ENCODE assay signal across 13 cellular contexts in genomic region chr16:47463771-47464624, GRCh38. TPM values are rescaled to one million over a fixed set of nuclear protein-coding genes. Genes with fewer than 3 reads are reported as not detected.
DNase-seq lines count a peak whose midpoint lies in the region; ATAC-seq, FAIRE-seq and TF ChIP-seq lines count a peak whose summit lies in the region.
"Had no signal": no experiment of that assay in that cellular context is flagged by ENCODE, and none has a peak within 500 bp of the region (broad histone marks: within the 10 kb centered on the region; RNA-seq: fewer than 3 reads in every experiment).

No MANE protein-coding gene starts in this region.

- H3K9me3 ChIP-seq in BLaER1: no peaks in the 10 kb centered on the region
- no peaks in the 10 kb centered on the region for H3K9me3 ChIP-seq in GM12878 (replicated peaks; ENCODE audit: control insufficient read depth, insufficient read depth, low read length)
- H3K9me3 ChIP-seq: uterus had no signal

- H3K4me2 ChIP-seq in BLaER1 (peak overlapping the region; percentile 87), GM23338 (peak overlapping the region; percentile 32; the same call in 1 of the 2 replicates), GM12878 (ENCODE audit: control insufficient read depth, insufficient read depth) (peak overlapping the region; percentile 78)

- peaks cover 40% of the 10 kb centered on the region for H3K79me2 ChIP-seq in GM23338 (replicated peaks; ENCODE audit: insufficient read depth)
- peaks cover 80% of the 10 kb centered on the region for H3K79me2 ChIP-seq in GM12878 (ENCODE audit: control insufficient read depth, insufficient read depth, low read length)

- H3K4me3 Mint-ChIP-seq in GM23338: no peak overlapping the region
- H3K4me3 Mint-ChIP-seq in naive thymus-derived CD8-positive, alpha-beta T cell: peak overlapping the region in 8 of 10 donors; percentile 6 to 66 (median 34)
- H3K4me3 Mint-ChIP-seq: activated CD8-positive, alpha-beta T cell treated with anti-CD3 and anti-CD28 coated beads, Interleukin-2, amount 10 ng/mL, durations not matched to agents 7 days and 5 days had no signal

- no peak overlapping the region for H2AFZ ChIP-seq in GM23338
- peak overlapping the region; percentile 12; the same call in 1 of the 2 replicates for H2AFZ ChIP-seq in GM12878 (ENCODE audit: control insufficient read depth, low read depth, low read length)

- H3K4me1 ChIP-seq in BLaER1 (peaks cover 55% of the 10 kb centered on the region), GM23338 (ENCODE audit: insufficient read depth) (peaks cover 22% of the 10 kb centered on the region), GM12878 (ENCODE audit: control insufficient read depth, insufficient read depth, low read length) (peaks cover 10% of the 10 kb centered on the region)

- peaks cover 7% of the 10 kb centered on the region for H3K27me3 Mint-ChIP-seq in GM23338 (ENCODE audit: insufficient read depth, low read depth, poor library complexity)
- no peaks in the 10 kb centered on the region for H3K27me3 Mint-ChIP-seq in naive thymus-derived CD8-positive, alpha-beta T cell

- TF ChIP-seq RAD21 in GM12878 (IDR thresholded peaks at IDR 0.05; ENCODE audit: insufficient read depth, low read depth, low read length): no peak

- intact Hi-C loops in GM12878 (cut with micrococcal nuclease; ENCODE audit: unreplicated experiment): loop anchor here (5.0 to 10.0 kb wide), 3 partner anchors 121 to 322 kb away; partner anchors contain the start of gene NETO2

- H3K27me3 ChIP-seq in BLaER1: no peaks in the 10 kb centered on the region
- H3K27me3 ChIP-seq in GM23338 (ENCODE audit: insufficient read depth): no peaks in the 10 kb centered on the region
- H3K27me3 ChIP-seq in GM12878 (replicated peaks in 1 of 2; ENCODE audit: control insufficient read depth in 2 of 2, insufficient read depth in 2 of 2, low read length in 1 of 2): no peaks in the 10 kb centered on the region
- H3K27me3 ChIP-seq: uterus had no signal

- RAD21 ChIA-PET in GM12878 (lab: Charles Lee; ENCODE audit: unreplicated experiment): interaction anchor here (1.0 to 19.6 kb wide), 6 partner anchors 11 to 110 kb away, joined by 3 to 238 read pairs (median 18); no protein-coding TSS in a partner anchor

- no peaks in the 10 kb centered on the region; the same call in 1 of the 2 replicates for H3F3A ChIP-seq in GM23338 (replicated peaks; ENCODE audit: low read depth)

- no peaks in the 10 kb centered on the region for H3K9me2 ChIP-seq in GM23338 (ENCODE audit: insufficient read depth)

- H3K4me1 Mint-ChIP-seq in GM23338: peaks cover 28% of the 10 kb centered on the region
- peaks cover 28 to 74% (median 67%) of the 10 kb centered on the region in 4 donors for H3K4me1 Mint-ChIP-seq in naive thymus-derived CD8-positive, alpha-beta T cell

- H3K9me3 Mint-ChIP-seq in GM23338: no peaks in the 10 kb centered on the region
- no peaks in the 10 kb centered on the region for H3K9me3 Mint-ChIP-seq in naive thymus-derived CD8-positive, alpha-beta T cell

- 45% methylated on average over 11 of the region's 11 CpGs for WGBS in GM12878 (ENCODE audit: insufficient coverage, insufficient replicate concordance, low lambda C conversion rate, missing lambda C conversion rate)

- in situ Hi-C loops in GM12878 (cut with MboI) (no loop called here), G401 (cut with HindIII; ENCODE audit: low sequenced_read_pairs) (no loop called here)

- no peak for TF ChIP-seq EP300 in GM12878 (IDR thresholded peaks at IDR 0.05; ENCODE audit: borderline replicate concordance in 1 of 2, control insufficient read depth in 1 of 2, low read depth in 2 of 2, low read length in 2 of 2)

- SMC1A ChIA-PET in GM12878 (lab: Charles Lee; ENCODE audit: uncharacterized antibody, unreplicated experiment): interaction anchor here (0.7 to 14.7 kb wide), 12 partner anchors 9 to 318 kb away, joined by 3 to 254 read pairs (median 4); no protein-coding TSS in a partner anchor

- H3K4me3 ChIP-seq in BLaER1 (peak overlapping the region; percentile 89), GM23338 (no peak overlapping the region), GM12878 (peak overlapping the region; percentile 85; the same call in 1 of the 2 replicates)
- H3K4me3 ChIP-seq: uterus had no signal

- peak overlapping the region; percentile 64 for H3K9ac ChIP-seq in BLaER1
- H3K9ac ChIP-seq in GM12878 (ENCODE audit: control insufficient read depth, insufficient read depth, low read length): peak overlapping the region; percentile 4; the same call in 1 of the 2 replicates

- TF ChIP-seq CTCF in GM23338 (conservative IDR thresholded peaks at IDR 0.05; ENCODE audit: low read depth in 2 of 2) (no peak), GM12878 (IDR thresholded peaks at IDR 0.05 in 2 of 3, conservative IDR thresholded peaks at IDR 0.05 in 1 of 3; ENCODE audit: control insufficient read depth in 2 of 3, extremely low read depth in 1 of 3, insufficient read depth in 1 of 3, low read depth in 3 of 3, low read length in 3 of 3) (no peak), GM20000 (IDR thresholded peaks at IDR 0.05; ENCODE audit: extremely low read depth, missing control alignments) (no peak)

- POLR2A ChIA-PET in GM12878 (lab: Charles Lee): interaction anchor here (0.6 to 5.6 kb wide), 5 partner anchors 10 to 456 kb away, joined by 5 to 38 read pairs (median 14); no protein-coding TSS in a partner anchor
- POLR2A ChIA-PET in naive thymus-derived CD8-positive, alpha-beta T cell (lab: Charles Lee): no interaction called here

- peaks cover 9% of the 10 kb centered on the region; the same call in 1 of the 2 replicates for H3K36me3 ChIP-seq in BLaER1
- H3K36me3 ChIP-seq in GM23338 (ENCODE audit: insufficient read depth): no peaks in the 10 kb centered on the region
- peaks cover 0 to 7% of the 10 kb centered on the region in 2 experiments; a peak in 2 of 4 replicates for H3K36me3 ChIP-seq in GM12878 (ENCODE audit: control insufficient read depth in 2 of 2, insufficient read depth in 2 of 2, low read length in 1 of 2)
- H3K36me3 ChIP-seq: uterus had no signal

- no TSS peak for BruUV-seq in GM12878 (replicated peaks; lab: Mats Ljungman, UMichigan)

- ATAC-seq in GM23338 (no peak), GM12878 (no peak)
- ATAC-seq in naive thymus-derived CD8-positive, alpha-beta T cell: no peak
- ATAC-seq: activated CD8-positive, alpha-beta T cell treated with anti-CD3 and anti-CD28 coated beads, Interleukin-2, amount 10 ng/mL, durations not matched to agents 7 days and 5 days had no signal

- no peaks in the 10 kb centered on the region for H4K20me1 ChIP-seq in BLaER1
- no peaks in the 10 kb centered on the region; the same call in 1 of the 2 replicates for H4K20me1 ChIP-seq in GM23338 (replicated peaks; ENCODE audit: insufficient read depth)
- H4K20me1 ChIP-seq in GM12878 (ENCODE audit: control insufficient read depth, insufficient read depth): no peaks in the 10 kb centered on the region

- no peak for FAIRE-seq in GM12878 (lab: Jason Lieb, UNC)

- no peak overlapping the region for H3K27ac Mint-ChIP-seq in GM23338
- H3K27ac Mint-ChIP-seq in naive thymus-derived CD8-positive, alpha-beta T cell: peak overlapping the region in 6 of 10 donors; percentile 12 to 73 (median 44)
- H3K27ac Mint-ChIP-seq: activated CD8-positive, alpha-beta T cell treated with anti-CD3 and anti-CD28 coated beads, Interleukin-2, amount 10 ng/mL, durations not matched to agents 7 days and 5 days had no signal

- DNase-seq in GM23338 (ENCODE audit: low spot score): no peak
- no peak for DNase-seq in GM12878 (ENCODE audit: low read depth, low spot score)
- no peak for DNase-seq in naive thymus-derived CD8-positive, alpha-beta T cell
- no peak for DNase-seq in GM20000 (ENCODE audit: low spot score)
- no peak for DNase-seq in G401 (ENCODE audit: low spot score)
- DNase-seq in D341Med (ENCODE audit: low spot score): no peak
- no peak for DNase-seq in T-helper 1 cell
- DNase-seq: activated CD8-positive, alpha-beta T cell treated with anti-CD3 and anti-CD28 coated beads, Interleukin-2, amount 10 ng/mL, durations not matched to agents 7 days and 5 days; NCI-H1105; NCI-H748 treated with DMSO at 0.1 percent for 48 hours; SW 1271; uterus had no signal

- H3K27ac ChIP-seq in BLaER1 (peak overlapping the region; percentile 87), GM23338 (ENCODE audit: low read depth) (no peak overlapping the region), GM12878 (ENCODE audit: control insufficient read depth, insufficient read depth) (peak overlapping the region; percentile 64)
- H3K27ac ChIP-seq: uterus had no signal

- CTCF ChIA-PET in GM12878 (lab: Yijun Ruan, JAX): interaction anchor here (1.4 to 7.9 kb wide), 5 partner anchors 12 to 29 kb away, joined by 3 to 60 read pairs (median 9); no protein-coding TSS in a partner anchor

- H3K36me3 Mint-ChIP-seq in GM23338 (ENCODE audit: low read depth): peaks cover 3% of the 10 kb centered on the region; the same call in 1 of the 3 replicates
- H3K36me3 Mint-ChIP-seq in naive thymus-derived CD8-positive, alpha-beta T cell: peaks cover 0 to 21% (median 1%) of the 10 kb centered on the region in 3 donors

- TF ChIP-seq POLR2A in GM12878 (IDR thresholded peaks at IDR 0.05; ENCODE audit: low read depth, low read length): no peak

RNA-seq across cellular contexts. Expression of gene PHKB, which starts 2.9 kb away (rescaled TPM):
- total RNA-seq in GM23338 (2014; rRNA removed; shearing (Covaris generic)): 46.7 and 57.3 TPM in 2 replicates
- polyA plus RNA-seq in GM23338 (2016; fragmentation: Nextera tagmentation; extraction: Ambion mirVana) (17.9 and 20.3 TPM in 2 replicates), GM12878 (2011; rRNA removed) (65.6 and 93.6 TPM in 2 replicates), GM12878 (2014; fragmentation: Illumina TruSeq; extraction: Trizol) (34.9 and 41.8 TPM in 2 replicates), GM12878 (2014; fragmentation: Nextera tagmentation; extraction: Ambion mirVana) (10 to 100 TPM; 14.2 to 15.7 TPM), GM12878 (2014; rRNA removed) (27.7 and 31.5 TPM in 2 replicates), GM12878 (2016; fragmentation: Nextera tagmentation; extraction: Ambion mirVana) (10 to 100 TPM; 36.8 to 46.0 TPM)
- 482 and 484 TPM in 2 replicates for total RNA-seq in GM12878 (2013; cell fraction: nucleolus; rRNA removed)
- total RNA-seq in GM12878 (2014; rRNA removed) (39.4 and 41.9 TPM in 2 replicates), GM12878 (2014; rRNA removed; fragmentation: Illumina TruSeq; extraction: Trizol) (44.1 and 48.4 TPM in 2 replicates), GM12878 (2021) (35.9 and 37.3 TPM in 2 replicates)
- polyA plus RNA-seq in GM12878 (2011; ENCODE audit: low read depth): 16.8 TPM
- polyA plus RNA-seq in GM12878 (2011; cell fraction: cytosol; rRNA removed): 29.8 and 33.8 TPM in 2 replicates
- 68.6 and 78.6 TPM in 2 replicates for polyA plus RNA-seq in GM12878 (2011; cell fraction: nucleus; rRNA removed)
- polyA plus RNA-seq in GM12878 (2012): 26.1 and 29.1 TPM in 2 replicates
- polyA minus RNA-seq in GM12878 (2011; rRNA and poly(A)+ RNA removed): 152 and 187 TPM in 2 replicates
- 27.1 and 37.1 TPM in 2 replicates for polyA minus RNA-seq in GM12878 (2011; cell fraction: cytosol; rRNA and poly(A)+ RNA removed)
- polyA minus RNA-seq in GM12878 (2011; cell fraction: nucleus; rRNA and poly(A)+ RNA removed): 115 and 182 TPM in 2 replicates
- 10 to 100 TPM; 45.0 to 48.6 TPM for total RNA-seq in naive thymus-derived CD8-positive, alpha-beta T cell
- polyA plus RNA-seq in naive thymus-derived CD8-positive, alpha-beta T cell: 10 to 100 TPM; 25.1 to 34.2 (median 25.4) TPM
- 34.3 and 48.7 TPM in 2 replicates for total RNA-seq in G401 (2014; rRNA removed; shearing (Covaris generic))

RNA-seq across cellular contexts. Expression of gene ITFG1, which starts 3.1 kb away (rescaled TPM):
- total RNA-seq in GM23338 (2014; rRNA removed; shearing (Covaris generic)): 25.6 and 26.9 TPM in 2 replicates
- polyA plus RNA-seq in GM23338 (2016; fragmentation: Nextera tagmentation; extraction: Ambion mirVana) (14.7 and 18.5 TPM in 2 replicates), GM12878 (2011; rRNA removed) (56.3 and 93.7 TPM in 2 replicates), GM12878 (2014; fragmentation: Illumina TruSeq; extraction: Trizol) (29.6 and 36.5 TPM in 2 replicates), GM12878 (2014; fragmentation: Nextera tagmentation; extraction: Ambion mirVana) (10 to 100 TPM in 1 of 2 experiments, 1 to 10 TPM in 1; 9.3 to 15.9 TPM), GM12878 (2014; rRNA removed) (11.5 and 13.8 TPM in 2 replicates), GM12878 (2016; fragmentation: Nextera tagmentation; extraction: Ambion mirVana) (10 to 100 TPM; 45.1 to 45.2 TPM)
- 171 and 189 TPM in 2 replicates for total RNA-seq in GM12878 (2013; cell fraction: nucleolus; rRNA removed)
- total RNA-seq in GM12878 (2014; rRNA removed) (27.6 and 29.9 TPM in 2 replicates), GM12878 (2014; rRNA removed; fragmentation: Illumina TruSeq; extraction: Trizol) (37.3 and 40.1 TPM in 2 replicates), GM12878 (2021) (21.3 and 22.2 TPM in 2 replicates)
- 11.4 TPM for polyA plus RNA-seq in GM12878 (2011; ENCODE audit: low read depth)
- 20.2 and 24.5 TPM in 2 replicates for polyA plus RNA-seq in GM12878 (2011; cell fraction: cytosol; rRNA removed)
- 18.3 and 23.1 TPM in 2 replicates for polyA plus RNA-seq in GM12878 (2011; cell fraction: nucleus; rRNA removed)
- polyA plus RNA-seq in GM12878 (2012): 17.5 and 19.5 TPM in 2 replicates
- 35.1 and 48.0 TPM in 2 replicates for polyA minus RNA-seq in GM12878 (2011; rRNA and poly(A)+ RNA removed)
- 9.6 and 13.7 TPM in 2 replicates for polyA minus RNA-seq in GM12878 (2011; cell fraction: cytosol; rRNA and poly(A)+ RNA removed)
- polyA minus RNA-seq in GM12878 (2011; cell fraction: nucleus; rRNA and poly(A)+ RNA removed): 57.8 and 86.2 TPM in 2 replicates
- 10 to 100 TPM; 19.4 to 23.1 TPM for total RNA-seq in naive thymus-derived CD8-positive, alpha-beta T cell
- polyA plus RNA-seq in naive thymus-derived CD8-positive, alpha-beta T cell: 10 to 100 TPM; 16.9 to 18.9 (median 18.3) TPM
- total RNA-seq in G401 (2014; rRNA removed; shearing (Covaris generic)): 37.9 and 47.3 TPM in 2 replicates

Comparison
In these comparisons a context has a peak if more than half of its experiments do, and no peak if none do; other contexts are left out.
1. H3K4me2 ChIP-seq: peak in every context shown above with its lines; median percentile 87 in BLaER1; 78 in GM12878; 32 in GM23338.